ENCODE assay signal across 22 cellular contexts in the genomic region with DNA sequence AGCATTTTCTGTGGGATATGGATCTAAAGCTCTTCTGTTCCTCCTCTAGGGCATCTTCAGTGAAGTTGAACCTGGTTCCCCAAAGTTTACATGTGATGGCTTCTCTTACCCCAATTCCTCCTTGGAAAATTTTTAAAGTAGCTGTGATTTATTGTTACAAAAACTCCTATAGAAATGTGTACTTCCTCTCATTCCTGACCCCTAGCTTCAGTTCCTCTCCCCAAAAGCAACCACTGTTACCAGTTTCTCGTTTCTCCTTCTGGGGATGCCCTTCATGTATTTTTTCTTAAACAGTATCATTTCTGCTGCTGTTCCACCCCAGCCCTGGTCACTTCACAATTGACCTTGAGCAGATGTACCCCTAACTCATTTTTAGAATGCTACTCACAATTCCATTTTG. TPM values are rescaled to one million over a fixed set of nuclear protein-coding genes. Genes with fewer than 3 reads are reported as not detected.
A peak's percentile ranks its signal among the peaks of the same experiment; 100 is the strongest.
DNase-seq lines count a peak whose midpoint lies in the region; ATAC-seq and TF ChIP-seq lines count a peak whose summit lies in the region.
"Had no signal": no experiment of that assay in that cellular context is flagged by ENCODE, and none has a peak within 500 bp of the region (broad histone marks: within the 10 kb centered on the region; RNA-seq: fewer than 3 reads in every experiment).

No MANE protein-coding gene starts in this region.

- ATAC-seq in HG02885 (IDR thresholded peaks at IDR 0.05; ENCODE audit: poor library complexity, unreplicated experiment) (no peak), GM19397 (IDR thresholded peaks at IDR 0.05; ENCODE audit: unreplicated experiment) (no peak)
- ATAC-seq: natural killer cell treated with Interleukin-12 subunit alpha and Interleukin-12 subunit beta and Interleukin-15 and Interleukin-18, amount 100 ng/mL, for 72 hours had no signal

- H3K4me1 ChIP-seq in esophagus muscularis mucosa (peaks cover 7 to 30% (median 21%) of the 10 kb centered on the region in 4 donors), subcutaneous abdominal adipose tissue (ENCODE audit: control insufficient read depth in 5 of 5, insufficient read depth in 5 of 5, low read length in 5 of 5) (peaks cover 5 to 46% (median 36%) of the 10 kb centered on the region in 5 donors)
- H3K4me1 ChIP-seq: BE2C had no signal

- H3K27me3 ChIP-seq in esophagus muscularis mucosa = no peaks in the 10 kb centered on the region
- no peaks in the 10 kb centered on the region for H3K27me3 ChIP-seq in subcutaneous abdominal adipose tissue (ENCODE audit: control insufficient read depth in 5 of 5, insufficient read depth in 4 of 5, low read length in 5 of 5)
- H3K27me3 ChIP-seq: BE2C had no signal

- peak; percentile 27 to 44 for DNase-seq in NOMO-1 (lab: John Stamatoyannopoulos, UW; ENCODE audit: unreplicated experiment in 2 of 2)
- no peak for DNase-seq in NOMO-1 treated with dmso at 0.1 percent for 144 hours (lab: John Stamatoyannopoulos, UW; ENCODE audit: unreplicated experiment)
- DNase-seq in NOMO-1 treated with DMSO at 0.1 percent for 48 hours (lab: John Stamatoyannopoulos, UW; ENCODE audit: unreplicated experiment) = peak; percentile 29
- DNase-seq in esophagus muscularis mucosa (ENCODE audit: extremely low spot score) = no peak
- no peak for DNase-seq in NCI-H1105 treated with DMSO at 0.1 percent for 48 hours (lab: John Stamatoyannopoulos, UW)
- DNase-seq: 8988T; activated CD4-positive, alpha-beta T cell treated with anti-CD3 and anti-CD28 coated beads, Interleukin-2, amount 10 ng/mL, durations not matched to agents 24 days and 14 days; activated gamma-delta T cell; anterior cingulate cortex; BE2C; kidney glomerular epithelial cell; NCI-H1092; NCI-H2029 treated with DMSO at 0.1 percent for 48 hours; NCI-H510A; SIG-M5; stimulated activated naive CD4-positive, alpha-beta T cell; trophoblast cell had no signal

- WGBS in esophagus muscularis mucosa = 73% methylated on average over 1 of the region's 1 CpG

- H3K36me3 ChIP-seq in esophagus muscularis mucosa (no peaks in the 10 kb centered on the region), subcutaneous abdominal adipose tissue (ENCODE audit: control insufficient read depth in 5 of 5, insufficient read depth in 5 of 5, low read length in 5 of 5) (no peaks in the 10 kb centered on the region)
- H3K36me3 ChIP-seq: BE2C had no signal

- no peak for TF ChIP-seq POLR2A in esophagus muscularis mucosa (IDR thresholded peaks at IDR 0.05; ENCODE audit: low read depth)

- TF ChIP-seq EP300 in esophagus muscularis mucosa (IDR thresholded peaks at IDR 0.05) = no peak

- H3K4me3 ChIP-seq in esophagus muscularis mucosa (no peak overlapping the region), subcutaneous abdominal adipose tissue (ENCODE audit: low read depth in 1 of 5, low read length in 5 of 5) (no peak overlapping the region)

- intact Hi-C loops in esophagus muscularis mucosa (cut with DNase I) = no loop called here

- H3K27ac ChIP-seq in esophagus muscularis mucosa (replicated peaks in 1 of 4) (peak overlapping the region; percentile 40 to 61 (median 44)), subcutaneous abdominal adipose tissue (ENCODE audit: low read depth, low read length) (peak overlapping the region; percentile 58)
- H3K27ac ChIP-seq: KMS-11 had no signal

- H3K9me3 ChIP-seq in esophagus muscularis mucosa = no peaks in the 10 kb centered on the region
- H3K9me3 ChIP-seq in subcutaneous abdominal adipose tissue (ENCODE audit: control insufficient read depth in 5 of 5, low read length in 5 of 5) = no peaks in the 10 kb centered on the region
- H3K9me3 ChIP-seq: BE2C had no signal

- TF ChIP-seq CTCF in esophagus muscularis mucosa (IDR thresholded peaks at IDR 0.05) = no peak

- H3K9ac ChIP-seq in subcutaneous abdominal adipose tissue (ENCODE audit: low read length in 5 of 5) = no peak overlapping the region
- H3K9ac ChIP-seq: KMS-11 had no signal

RNA-seq across cellular contexts. Expression of gene GLRX, which starts 18.4 kb away (rescaled TPM):
- 10 to 100 TPM; 14.1 to 56.0 (median 34.0) TPM for total RNA-seq in esophagus muscularis mucosa

Comparison
In these comparisons a context has a peak if more than half of its experiments do, and no peak if none do; other contexts are left out.
1. DNase-seq: peak in NOMO-1 (2 of 2) and NOMO-1 treated with DMSO at 0.1 percent for 48 hours (single experiment); none in NOMO-1 treated with dmso at 0.1 percent for 144 hours (single experiment), esophagus muscularis mucosa (single experiment) and NCI-H1105 treated with DMSO at 0.1 percent for 48 hours (single experiment).